In the genomic region with DNA sequence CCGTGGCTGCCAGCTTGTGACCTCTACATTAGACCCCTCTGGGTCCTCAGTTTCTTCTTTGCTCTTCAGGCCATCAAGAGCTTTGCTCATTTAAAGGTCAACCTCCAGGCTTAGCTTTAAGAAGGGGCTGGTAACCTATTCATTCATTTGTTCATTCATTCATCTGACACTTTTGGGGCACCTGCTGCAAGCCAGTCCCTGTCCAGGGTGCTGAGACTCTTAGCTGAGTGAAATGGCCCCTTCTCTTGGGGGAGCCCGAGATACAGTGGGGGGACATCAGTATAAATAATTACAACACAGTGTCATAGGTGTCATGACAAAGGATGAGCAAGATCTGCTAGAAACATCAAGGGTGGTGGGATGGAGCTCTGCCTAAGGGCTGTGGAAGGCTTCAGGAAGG, we compare ENCODE assay signal across 19 cellular contexts. TPM values are rescaled to one million over a fixed set of nuclear protein-coding genes. Genes with fewer than 3 reads are reported as not detected.
DNase-seq lines count a peak whose midpoint lies in the region; ATAC-seq, FAIRE-seq and TF ChIP-seq lines count a peak whose summit lies in the region.
"Had no signal": no experiment of that assay in that cellular context is flagged by ENCODE, and none has a peak within 500 bp of the region (broad histone marks: within the 10 kb centered on the region; RNA-seq: fewer than 3 reads in every experiment).

No MANE protein-coding gene starts in this region.

- H3K9me3 Mint-ChIP-seq in GM23338: no peaks in the 10 kb centered on the region

- H3K4me2 ChIP-seq in A549: no peak overlapping the region
- no peak overlapping the region for H3K4me2 ChIP-seq in GM23338

- TF ChIP-seq POLR2A in A549 (IDR thresholded peaks at IDR 0.05; ENCODE audit: low read length) (no peak), prostate gland (IDR thresholded peaks at IDR 0.05) (no peak)

- ATAC-seq in A549 (no peak), GM23338 (no peak), sciatic nerve (no peak)

- no peaks in the 10 kb centered on the region for H3K9me2 ChIP-seq in GM23338 (ENCODE audit: insufficient read depth)

- H3K4me3 Mint-ChIP-seq in GM23338: no peak overlapping the region

- H3K9me3 ChIP-seq in A549 (no peaks in the 10 kb centered on the region), prostate gland (no peaks in the 10 kb centered on the region)
- H3K9me3 ChIP-seq: HAP-1 had no signal

- H3K27ac ChIP-seq in A549 (no peak overlapping the region), GM23338 (ENCODE audit: low read depth) (no peak overlapping the region), prostate gland (no peak overlapping the region)

- DNase-seq in A549 (ENCODE audit: low read depth in 1 of 2, low spot score in 1 of 2): no peak
- no peak for DNase-seq in GM23338 (ENCODE audit: low spot score)
- peak; percentile 6 for DNase-seq in fibroblast of pulmonary artery (ENCODE audit: low read depth)
- no peak for DNase-seq in sciatic nerve (ENCODE audit: low spot score)
- DNase-seq in effector CD8-positive, alpha-beta T cell (lab: John Stamatoyannopoulos, UW): no peak
- no peak for DNase-seq in HCEC 1CT
- no peak for DNase-seq in prostate gland (ENCODE audit: low spot score)
- DNase-seq: C1 segment of cervical spinal cord, Kasumi-1, NCI-H1105 treated with DMSO at 0.1 percent for 48 hours, NCI-H1694 treated with DMSO at 0.1 percent for 48 hours, NCI-H2107, NCI-H2227 treated with DMSO at 0.1 percent for 48 hours, NCI-H524 treated with DMSO at 0.1 percent for 48 hours, Right ventricle myocardium superior had no signal

- TF ChIP-seq CTCF in A549 (IDR thresholded peaks at IDR 0.05) (no peak), GM23338 (conservative IDR thresholded peaks at IDR 0.05; ENCODE audit: low read depth in 2 of 2) (no peak), fibroblast of pulmonary artery (IDR thresholded peaks at IDR 0.05; ENCODE audit: low read length, missing control alignments) (no peak), prostate gland (IDR thresholded peaks at IDR 0.05) (no peak)

- 4% methylated on average over 2 of the region's 2 CpGs for WGBS in A549 (ENCODE audit: missing lambda C conversion rate)
- WGBS in prostate gland: 80% methylated on average over 2 of the region's 2 CpGs

- no peaks in the 10 kb centered on the region for H4K20me1 ChIP-seq in GM23338 (replicated peaks; ENCODE audit: insufficient read depth)

- CTCF ChIA-PET in A549 (lab: Yijun Ruan, JAX): interaction anchor here (1.0 to 1.6 kb wide), 2 partner anchors 38 to 317 kb away, joined by 3 read pairs; no protein-coding TSS in a partner anchor

- peaks cover 4% of the 10 kb centered on the region; the same call in 2 of the 3 replicates for H3K4me1 Mint-ChIP-seq in GM23338

- H3K36me3 ChIP-seq in GM23338 (ENCODE audit: insufficient read depth) (no peaks in the 10 kb centered on the region), prostate gland (no peaks in the 10 kb centered on the region)
- H3K36me3 ChIP-seq: HAP-1 had no signal

- H3K79me2 ChIP-seq in GM23338 (replicated peaks; ENCODE audit: insufficient read depth): no peaks in the 10 kb centered on the region

- no peaks in the 10 kb centered on the region for H3K36me3 Mint-ChIP-seq in GM23338 (ENCODE audit: low read depth)

- no peaks in the 10 kb centered on the region for H3F3A ChIP-seq in GM23338 (replicated peaks; ENCODE audit: low read depth)

- H3K4me1 ChIP-seq in A549 (no peaks in the 10 kb centered on the region), GM23338 (ENCODE audit: insufficient read depth) (no peaks in the 10 kb centered on the region), prostate gland (replicated peaks) (no peaks in the 10 kb centered on the region)
- H3K4me1 ChIP-seq: HAP-1 had no signal

- intact Hi-C loops in sciatic nerve (cut with DNase I): no loop called here
- intact Hi-C loops in prostate gland (cut with DNase I): no loop called here

- no peak for TF ChIP-seq EP300 in A549 (IDR thresholded peaks at IDR 0.05)

- H3K27me3 ChIP-seq in GM23338 (ENCODE audit: insufficient read depth): no peaks in the 10 kb centered on the region
- no peaks in the 10 kb centered on the region for H3K27me3 ChIP-seq in prostate gland (replicated peaks; ENCODE audit: insufficient read depth)

- H3K27ac Mint-ChIP-seq in GM23338: no peak overlapping the region

- H3K27me3 Mint-ChIP-seq in GM23338 (ENCODE audit: insufficient read depth, low read depth, poor library complexity): peaks cover 3% of the 10 kb centered on the region

- TF ChIP-seq RAD21 in A549 (conservative IDR thresholded peaks at IDR 0.05 in 1 of 2, IDR thresholded peaks at IDR 0.05 in 1 of 2): no peak

- H3K4me3 ChIP-seq in A549: no peak overlapping the region
- no peak overlapping the region for H3K4me3 ChIP-seq in GM23338
- no peak overlapping the region for H3K4me3 ChIP-seq in fibroblast of pulmonary artery (replicated peaks; ENCODE audit: low read depth, low read length)
- no peak overlapping the region for H3K4me3 ChIP-seq in prostate gland
- H3K4me3 ChIP-seq: HAP-1 had no signal

- H2AFZ ChIP-seq in GM23338: no peak overlapping the region

- POLR2A ChIA-PET in A549 (lab: Yijun Ruan, JAX): interaction anchor here (0.9 kb wide), 1 partner anchor 10 kb away, joined by 3 read pairs; a partner anchor contains a TSS

- no peak for FAIRE-seq in A549 (lab: Jason Lieb, UNC)
- FAIRE-seq: GM19239, RCC 7860 had no signal

TF ChIP-seq in A549, 52 proteins besides CTCF, POLR2A, EP300 and RAD21 (continues in another document):
- no peak for TF ChIP-seq RNF2 (IDR thresholded peaks at IDR 0.05; ENCODE audit: borderline replicate concordance, low read depth)

TF ChIP-seq in GM23338, 12 proteins besides CTCF, POLR2A, EP300 and RAD21 (continues in another document):
- TF ChIP-seq NANOG (IDR thresholded peaks at IDR 0.05; ENCODE audit: borderline replicate concordance): no peak

TF ChIP-seq in PFSK-1, 5 proteins besides CTCF, POLR2A, EP300 and RAD21:
- TF ChIP-seq FOXP2 (optimal IDR thresholded peaks at IDR 0.05; ENCODE audit: borderline replicate concordance, extremely low read depth, extremely low read length, insufficient read depth): no peak
- TF ChIP-seq, protein P1, sequence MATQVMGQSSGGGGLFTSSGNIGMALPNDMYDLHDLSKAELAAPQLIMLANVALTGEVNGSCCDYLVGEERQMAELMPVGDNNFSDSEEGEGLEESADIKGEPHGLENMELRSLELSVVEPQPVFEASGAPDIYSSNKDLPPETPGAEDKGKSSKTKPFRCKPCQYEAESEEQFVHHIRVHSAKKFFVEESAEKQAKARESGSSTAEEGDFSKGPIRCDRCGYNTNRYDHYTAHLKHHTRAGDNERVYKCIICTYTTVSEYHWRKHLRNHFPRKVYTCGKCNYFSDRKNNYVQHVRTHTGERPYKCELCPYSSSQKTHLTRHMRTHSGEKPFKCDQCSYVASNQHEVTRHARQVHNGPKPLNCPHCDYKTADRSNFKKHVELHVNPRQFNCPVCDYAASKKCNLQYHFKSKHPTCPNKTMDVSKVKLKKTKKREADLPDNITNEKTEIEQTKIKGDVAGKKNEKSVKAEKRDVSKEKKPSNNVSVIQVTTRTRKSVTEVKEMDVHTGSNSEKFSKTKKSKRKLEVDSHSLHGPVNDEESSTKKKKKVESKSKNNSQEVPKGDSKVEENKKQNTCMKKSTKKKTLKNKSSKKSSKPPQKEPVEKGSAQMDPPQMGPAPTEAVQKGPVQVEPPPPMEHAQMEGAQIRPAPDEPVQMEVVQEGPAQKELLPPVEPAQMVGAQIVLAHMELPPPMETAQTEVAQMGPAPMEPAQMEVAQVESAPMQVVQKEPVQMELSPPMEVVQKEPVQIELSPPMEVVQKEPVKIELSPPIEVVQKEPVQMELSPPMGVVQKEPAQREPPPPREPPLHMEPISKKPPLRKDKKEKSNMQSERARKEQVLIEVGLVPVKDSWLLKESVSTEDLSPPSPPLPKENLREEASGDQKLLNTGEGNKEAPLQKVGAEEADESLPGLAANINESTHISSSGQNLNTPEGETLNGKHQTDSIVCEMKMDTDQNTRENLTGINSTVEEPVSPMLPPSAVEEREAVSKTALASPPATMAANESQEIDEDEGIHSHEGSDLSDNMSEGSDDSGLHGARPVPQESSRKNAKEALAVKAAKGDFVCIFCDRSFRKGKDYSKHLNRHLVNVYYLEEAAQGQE (IDR thresholded peaks at IDR 0.05; ENCODE audit: insufficient read depth in 1 of 2, low read depth in 2 of 2, low read length in 2 of 2): peak; percentile 68 to 92

RNA-seq across cellular contexts. Expression of a gene that starts 10.5 kb away (rescaled TPM):
- polyA plus RNA-seq in A549 (2011; rRNA removed): 27.1 and 32.2 TPM in 2 replicates
- polyA plus RNA-seq in A549 (2012; cell fraction: cytosol; rRNA removed): 14.6 and 15.8 TPM in 2 replicates
- polyA plus RNA-seq in A549 (2012; cell fraction: nucleus; rRNA removed): 11.2 and 19.7 TPM in 2 replicates
- 20.1 to 22.8 TPM (median 20.4 TPM) in 3 replicates for polyA plus RNA-seq in A549 (2017; fragmentation: RNase III; extraction: RNeasy Plus Mini Kit Qiagen cat#74134 plus additional on column Dnase treatment)
- 22.4 and 23.4 TPM in 2 replicates for polyA minus RNA-seq in A549 (2011; rRNA and poly(A)+ RNA removed)
- total RNA-seq in GM23338 (2014; rRNA removed; shearing (Covaris generic)): 25.8 and 33.6 TPM in 2 replicates
- polyA plus RNA-seq in GM23338 (2016; fragmentation: Nextera tagmentation; extraction: Ambion mirVana): 24.8 and 25.1 TPM in 2 replicates
- polyA plus RNA-seq in PFSK-1 (2012; ENCODE audit: insufficient read length, low read depth): 19.6 TPM
- total RNA-seq in sciatic nerve: 16.9 TPM
- total RNA-seq in prostate gland: 10 to 100 TPM; 15.9 to 17.4 TPM

RNA-seq across cellular contexts. Expression of a gene that starts 59.2 kb away (rescaled TPM):
- polyA plus RNA-seq in A549 (2011; rRNA removed) (2.3 and 3.7 TPM in 2 replicates), A549 (2017; fragmentation: RNase III; extraction: RNeasy Plus Mini Kit Qiagen cat#74134 plus additional on column Dnase treatment) (2.8 to 2.9 TPM (median 2.9 TPM) in 3 replicates), GM23338 (2016; fragmentation: Nextera tagmentation; extraction: Ambion mirVana) (5.9 and 6.5 TPM in 2 replicates)
- 1.2 and 1.6 TPM in 2 replicates for polyA plus RNA-seq in A549 (2012; cell fraction: cytosol; rRNA removed)
- 1.2 and 1.5 TPM in 2 replicates for polyA plus RNA-seq in A549 (2012; cell fraction: nucleus; rRNA removed)
- 6.2 and 7.4 TPM in 2 replicates for polyA minus RNA-seq in A549 (2011; rRNA and poly(A)+ RNA removed)
- 13.6 and 14.8 TPM in 2 replicates for total RNA-seq in GM23338 (2014; rRNA removed; shearing (Covaris generic))
- polyA plus RNA-seq in PFSK-1 (2012; ENCODE audit: insufficient read length, low read depth): 8.9 TPM
- total RNA-seq in sciatic nerve (3.6 TPM), prostate gland (10 to 100 TPM; 12.0 to 12.2 TPM)
